ENCODE assay signal across 10 cellular contexts in genomic region chrX:37993857-37994619, GRCh38. TPM values are rescaled to one million over a fixed set of nuclear protein-coding genes. Genes with fewer than 3 reads are reported as not detected.
A peak's percentile ranks its signal among the peaks of the same experiment; 100 is the strongest.
DNase-seq lines count a peak whose midpoint lies in the region; ATAC-seq, FAIRE-seq and TF ChIP-seq lines count a peak whose summit lies in the region.
"Had no signal": no experiment of that assay in that cellular context is flagged by ENCODE, and none has a peak within 500 bp of the region (broad histone marks: within the 10 kb centered on the region; RNA-seq: fewer than 3 reads in every experiment).

No MANE protein-coding gene starts in this region.

- no peak overlapping the region for H3K27ac Mint-ChIP-seq in GM23338

- H3K79me2 ChIP-seq in GM23338 (replicated peaks; ENCODE audit: insufficient read depth), result no peaks in the 10 kb centered on the region
- no peaks in the 10 kb centered on the region for H3K79me2 ChIP-seq in keratinocyte (ENCODE audit: control insufficient read depth, insufficient read depth, low read length)

- H3K4me2 ChIP-seq in GM23338 (no peak overlapping the region), keratinocyte (ENCODE audit: control insufficient read depth, extremely low read depth, insufficient read depth, low read depth, low read length) (peak overlapping the region; percentile 39)

- H3K4me1 ChIP-seq in GM23338 (ENCODE audit: insufficient read depth) (no peaks in the 10 kb centered on the region), keratinocyte (ENCODE audit: control insufficient read depth, extremely low read depth, insufficient read depth, low read length) (peaks cover 16% of the 10 kb centered on the region)

- H4K20me1 ChIP-seq in GM23338 (replicated peaks; ENCODE audit: insufficient read depth) (no peaks in the 10 kb centered on the region), keratinocyte (ENCODE audit: control insufficient read depth, extremely low read depth, insufficient read depth, low read length) (peaks cover 2% of the 10 kb centered on the region)

- H3K9me3 Mint-ChIP-seq in GM23338, result no peaks in the 10 kb centered on the region; the same call in 2 of the 3 replicates

- no peaks in the 10 kb centered on the region for H3K27me3 ChIP-seq in GM23338 (ENCODE audit: insufficient read depth)
- no peaks in the 10 kb centered on the region for H3K27me3 ChIP-seq in keratinocyte (ENCODE audit: control insufficient read depth, extremely low read depth, insufficient read depth, low read length)

- no peak overlapping the region for H3K4me3 Mint-ChIP-seq in GM23338

- H3K9ac ChIP-seq in keratinocyte (ENCODE audit: control insufficient read depth, extremely low read depth, insufficient read depth, low read length), result no peak overlapping the region

- H3K4me3 ChIP-seq in GM23338 (no peak overlapping the region), keratinocyte (ENCODE audit: control insufficient read depth in 2 of 3, extremely low read depth in 1 of 3, insufficient read depth in 2 of 3, low read depth in 1 of 3, low read length in 3 of 3) (no peak overlapping the region)

- no peaks in the 10 kb centered on the region for H3K9me2 ChIP-seq in GM23338 (ENCODE audit: insufficient read depth)

- H2AFZ ChIP-seq in GM23338, result no peak overlapping the region
- H2AFZ ChIP-seq in keratinocyte (ENCODE audit: control insufficient read depth, low read length), result peak overlapping the region; percentile 62

- dilution Hi-C loops in keratinocyte (cut with MboI; ENCODE audit: extremely low pct_ligation_motif_present, low sequenced_read_pairs), result no loop called here

- no peaks in the 10 kb centered on the region for H3K36me3 Mint-ChIP-seq in GM23338 (ENCODE audit: low read depth)

- no peaks in the 10 kb centered on the region for H3K36me3 ChIP-seq in GM23338 (ENCODE audit: insufficient read depth)
- H3K36me3 ChIP-seq in keratinocyte (ENCODE audit: control insufficient read depth in 2 of 2, extremely low read depth in 1 of 2, insufficient read depth in 2 of 2, low read length in 2 of 2), result no peaks in the 10 kb centered on the region

- FAIRE-seq in keratinocyte (lab: Jason Lieb, UNC), result peak; percentile 69

- no peak overlapping the region for H3K27ac ChIP-seq in GM23338 (ENCODE audit: low read depth)
- H3K27ac ChIP-seq in keratinocyte (ENCODE audit: control insufficient read depth, insufficient read depth, low read length), result no peak overlapping the region

- no peaks in the 10 kb centered on the region for H3F3A ChIP-seq in GM23338 (replicated peaks; ENCODE audit: low read depth)

- H3K27me3 Mint-ChIP-seq in GM23338 (ENCODE audit: insufficient read depth, low read depth, poor library complexity), result peaks cover 3% of the 10 kb centered on the region

- H3K9me3 ChIP-seq in keratinocyte (ENCODE audit: control insufficient read depth, low read depth, low read length), result no peaks in the 10 kb centered on the region

- no peak for TF ChIP-seq CTCF in GM10266 (IDR thresholded peaks at IDR 0.05; ENCODE audit: control insufficient read depth, insufficient read depth, low read depth, missing control alignments)
- TF ChIP-seq CTCF in GM23338 (conservative IDR thresholded peaks at IDR 0.05; ENCODE audit: low read depth in 2 of 2), result no peak
- no peak for TF ChIP-seq CTCF in keratinocyte (optimal IDR thresholded peaks at IDR 0.05 in 1 of 3, IDR thresholded peaks at IDR 0.05 in 1 of 3, conservative IDR thresholded peaks at IDR 0.05 in 1 of 3; ENCODE audit: extremely low read depth in 1 of 3, insufficient read depth in 2 of 3, low read length in 3 of 3)

- H3K9me1 ChIP-seq in keratinocyte (ENCODE audit: control insufficient read depth, extremely low read depth, insufficient read depth, low read length), result no peaks in the 10 kb centered on the region

- peak; percentile 8 for DNase-seq in GM10266 (ENCODE audit: extremely low spot score)
- DNase-seq in GM23338 (ENCODE audit: low spot score), result peak; percentile 97
- DNase-seq in NCI-H2196 (lab: John Stamatoyannopoulos, UW; ENCODE audit: unreplicated experiment), result peak; percentile 89
- DNase-seq in keratinocyte (ENCODE audit: low read depth, low spot score), result peak; percentile 19
- DNase-seq in NCI-H187 (lab: John Stamatoyannopoulos, UW), result no peak
- DNase-seq in activated naive CD4-positive, alpha-beta T cell treated with Interleukin-2 at 50 U/mL for 16 hours, result no peak
- DNase-seq: activated effector memory CD4-positive, alpha-beta T cell treated with anti-CD3 and anti-CD28 coated beads, Interleukin-2, amount 50 U/mL, for 16 hours; OCI-M1 had no signal

- ATAC-seq in GM23338 (peak; percentile 91), HG03521 (IDR thresholded peaks at IDR 0.05; ENCODE audit: unreplicated experiment) (no peak), HG03439 (IDR thresholded peaks at IDR 0.05; ENCODE audit: unreplicated experiment) (no peak)

- peaks cover 2% of the 10 kb centered on the region; the same call in 1 of the 3 replicates for H3K4me1 Mint-ChIP-seq in GM23338

TF ChIP-seq in GM23338, 12 proteins besides CTCF, POLR2A, EP300 and RAD21:
- TF ChIP-seq, protein P1, sequence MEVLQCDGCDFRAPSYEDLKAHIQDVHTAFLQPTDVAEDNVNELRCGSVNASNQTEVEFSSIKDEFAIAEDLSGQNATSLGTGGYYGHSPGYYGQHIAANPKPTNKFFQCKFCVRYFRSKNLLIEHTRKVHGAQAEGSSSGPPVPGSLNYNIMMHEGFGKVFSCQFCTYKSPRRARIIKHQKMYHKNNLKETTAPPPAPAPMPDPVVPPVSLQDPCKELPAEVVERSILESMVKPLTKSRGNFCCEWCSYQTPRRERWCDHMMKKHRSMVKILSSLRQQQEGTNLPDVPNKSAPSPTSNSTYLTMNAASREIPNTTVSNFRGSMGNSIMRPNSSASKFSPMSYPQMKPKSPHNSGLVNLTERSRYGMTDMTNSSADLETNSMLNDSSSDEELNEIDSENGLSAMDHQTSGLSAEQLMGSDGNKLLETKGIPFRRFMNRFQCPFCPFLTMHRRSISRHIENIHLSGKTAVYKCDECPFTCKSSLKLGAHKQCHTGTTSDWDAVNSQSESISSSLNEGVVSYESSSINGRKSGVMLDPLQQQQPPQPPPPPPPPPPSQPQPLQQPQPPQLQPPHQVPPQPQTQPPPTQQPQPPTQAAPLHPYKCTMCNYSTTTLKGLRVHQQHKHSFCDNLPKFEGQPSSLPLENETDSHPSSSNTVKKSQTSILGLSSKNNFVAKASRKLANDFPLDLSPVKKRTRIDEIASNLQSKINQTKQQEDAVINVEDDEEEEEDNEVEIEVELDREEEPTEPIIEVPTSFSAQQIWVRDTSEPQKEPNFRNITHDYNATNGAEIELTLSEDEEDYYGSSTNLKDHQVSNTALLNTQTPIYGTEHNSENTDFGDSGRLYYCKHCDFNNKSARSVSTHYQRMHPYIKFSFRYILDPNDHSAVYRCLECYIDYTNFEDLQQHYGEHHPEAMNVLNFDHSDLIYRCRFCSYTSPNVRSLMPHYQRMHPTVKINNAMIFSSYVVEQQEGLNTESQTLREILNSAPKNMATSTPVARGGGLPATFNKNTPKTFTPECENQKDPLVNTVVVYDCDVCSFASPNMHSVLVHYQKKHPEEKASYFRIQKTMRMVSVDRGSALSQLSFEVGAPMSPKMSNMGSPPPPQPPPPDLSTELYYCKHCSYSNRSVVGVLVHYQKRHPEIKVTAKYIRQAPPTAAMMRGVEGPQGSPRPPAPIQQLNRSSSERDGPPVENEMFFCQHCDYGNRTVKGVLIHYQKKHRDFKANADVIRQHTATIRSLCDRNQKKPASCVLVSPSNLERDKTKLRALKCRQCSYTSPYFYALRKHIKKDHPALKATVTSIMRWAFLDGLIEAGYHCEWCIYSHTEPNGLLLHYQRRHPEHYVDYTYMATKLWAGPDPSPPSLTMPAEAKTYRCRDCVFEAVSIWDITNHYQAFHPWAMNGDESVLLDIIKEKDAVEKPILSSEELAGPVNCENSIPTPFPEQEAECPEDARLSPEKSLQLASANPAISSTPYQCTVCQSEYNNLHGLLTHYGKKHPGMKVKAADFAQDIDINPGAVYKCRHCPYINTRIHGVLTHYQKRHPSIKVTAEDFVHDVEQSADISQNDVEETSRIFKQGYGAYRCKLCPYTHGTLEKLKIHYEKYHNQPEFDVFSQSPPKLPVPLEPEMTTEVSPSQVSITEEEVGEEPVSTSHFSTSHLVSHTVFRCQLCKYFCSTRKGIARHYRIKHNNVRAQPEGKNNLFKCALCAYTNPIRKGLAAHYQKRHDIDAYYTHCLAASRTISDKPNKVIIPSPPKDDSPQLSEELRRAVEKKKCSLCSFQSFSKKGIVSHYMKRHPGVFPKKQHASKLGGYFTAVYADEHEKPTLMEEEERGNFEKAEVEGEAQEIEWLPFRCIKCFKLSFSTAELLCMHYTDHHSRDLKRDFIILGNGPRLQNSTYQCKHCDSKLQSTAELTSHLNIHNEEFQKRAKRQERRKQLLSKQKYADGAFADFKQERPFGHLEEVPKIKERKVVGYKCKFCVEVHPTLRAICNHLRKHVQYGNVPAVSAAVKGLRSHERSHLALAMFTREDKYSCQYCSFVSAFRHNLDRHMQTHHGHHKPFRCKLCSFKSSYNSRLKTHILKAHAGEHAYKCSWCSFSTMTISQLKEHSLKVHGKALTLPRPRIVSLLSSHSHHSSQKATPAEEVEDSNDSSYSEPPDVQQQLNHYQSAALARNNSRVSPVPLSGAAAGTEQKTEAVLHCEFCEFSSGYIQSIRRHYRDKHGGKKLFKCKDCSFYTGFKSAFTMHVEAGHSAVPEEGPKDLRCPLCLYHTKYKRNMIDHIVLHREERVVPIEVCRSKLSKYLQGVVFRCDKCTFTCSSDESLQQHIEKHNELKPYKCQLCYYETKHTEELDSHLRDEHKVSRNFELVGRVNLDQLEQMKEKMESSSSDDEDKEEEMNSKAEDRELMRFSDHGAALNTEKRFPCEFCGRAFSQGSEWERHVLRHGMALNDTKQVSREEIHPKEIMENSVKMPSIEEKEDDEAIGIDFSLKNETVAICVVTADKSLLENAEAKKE (CRISPR knock-in tag; IDR thresholded peaks at IDR 0.05), result no peak
- TF ChIP-seq NANOG (IDR thresholded peaks at IDR 0.05; ENCODE audit: borderline replicate concordance), result no peak

RNA-seq across cellular contexts. Expression of gene SYTL5, which starts 12.3 kb away (rescaled TPM):
- total RNA-seq in GM23338 (2014; rRNA removed; shearing (Covaris generic)), result 0.35 and 0.70 TPM in 2 replicates
- polyA plus RNA-seq in GM23338 (2016; fragmentation: Nextera tagmentation; extraction: Ambion mirVana) (0.23 and 0.24 TPM in 2 replicates), keratinocyte (0.05 to 0.15 TPM (median 0.09 TPM) in 3 replicates)
- polyA plus RNA-seq in keratinocyte (2011; ENCODE audit: low read depth), result not detected
- 0.04 and 0.05 TPM in 2 replicates for polyA plus RNA-seq in keratinocyte (2011; cell fraction: cytosol; rRNA removed)
- 0.05 and 0.09 TPM in 2 replicates for polyA plus RNA-seq in keratinocyte (2011; cell fraction: nucleus; rRNA removed)
- 0.13 TPM in 1 of 2 replicates, not detected in the other for polyA plus RNA-seq in keratinocyte (2012; ENCODE audit: low replicate concordance)
- 0.10 TPM in 1 of 3 replicates, not detected in the others for polyA minus RNA-seq in keratinocyte
- not detected for polyA minus RNA-seq in keratinocyte (2011; cell fraction: cytosol; rRNA and poly(A)+ RNA removed)
- polyA minus RNA-seq in keratinocyte (2011; cell fraction: nucleus; rRNA and poly(A)+ RNA removed), result not detected in 2 replicates

Comparison
In these comparisons a context has a peak if more than half of its experiments do, and no peak if none do; other contexts are left out.
1. DNase-seq: peak in GM10266 (single experiment), GM23338 (single experiment), NCI-H2196 (single experiment) and keratinocyte (single experiment); none in NCI-H187 (0 of 2) and activated naive CD4-positive, alpha-beta T cell treated with Interleukin-2 at 50 U/mL for 16 hours (single experiment).